Comparison of ENCODE assay signal across 12 cellular contexts in genomic region chr5:56319281-56320242, GRCh38.
DNase-seq lines count a peak whose midpoint lies in the region; ATAC-seq and TF ChIP-seq lines count a peak whose summit lies in the region.
"Had no signal": no experiment of that assay in that cellular context is flagged by ENCODE, and none has a peak within 500 bp of the region (broad histone marks: within the 10 kb centered on the region; RNA-seq: fewer than 3 reads in every experiment).

No MANE protein-coding gene starts in this region.

- in situ Hi-C loops in brain microvascular endothelial cell (cut with HindIII; ENCODE audit: low pct_ligation_motif_present, low sequenced_read_pairs), result no loop called here

- no peaks in the 10 kb centered on the region for H3K27me3 ChIP-seq in skeletal muscle tissue (ENCODE audit: control insufficient read depth in 3 of 3, insufficient read depth in 3 of 3, low read length in 3 of 3)
- H3K27me3 ChIP-seq in brain microvascular endothelial cell (replicated peaks), result no peaks in the 10 kb centered on the region

- no peak overlapping the region for H3K4me3 Mint-ChIP-seq in WTC11
- H3K4me3 Mint-ChIP-seq in activated T-helper 1 cell treated with anti-CD3 and anti-CD28 coated beads, Interleukin-12 subunit alpha, Interleukin-12 subunit beta, Interleukin-2, Interleukin-4 antibody, amounts not matched to agents 30 ng/mL and 10 ng/mL and 1 ng/mL, durations not matched to agents 14 hours and 24 hours and 36 hours, result no peak overlapping the region
- H3K4me3 Mint-ChIP-seq: activated naive CD4-positive, alpha-beta T cell treated with anti-CD3 and anti-CD28 coated beads, Interleukin-2, amount 50 U/mL, for 24 hours; GM23338 had no signal

- POLR2A ChIA-PET in WTC11 (lab: Charles Lee), result no interaction called here

- H3K9ac ChIP-seq in skeletal muscle tissue (ENCODE audit: low read depth in 1 of 3, low read length in 3 of 3), result no peak overlapping the region

- H3K9me3 ChIP-seq in skeletal muscle tissue (ENCODE audit: control insufficient read depth in 3 of 3, low read length in 3 of 3), result no peaks in the 10 kb centered on the region

- CTCF ChIA-PET in WTC11 (lab: Charles Lee), result no interaction called here

- H3K4me3 ChIP-seq in fibroblast of villous mesenchyme (ENCODE audit: low read depth, low read length) (no peak overlapping the region), skeletal muscle tissue (ENCODE audit: low read length in 3 of 3) (peak overlapping the region in 2 of 3 donors; percentile 17 to 35), brain microvascular endothelial cell (ENCODE audit: low read depth, low read length) (no peak overlapping the region)
- H3K4me3 ChIP-seq: GM23338, K562 had no signal

- peaks cover 24% of the 10 kb centered on the region for H3K4me1 Mint-ChIP-seq in WTC11
- peaks cover 33% of the 10 kb centered on the region for H3K4me1 Mint-ChIP-seq in activated T-helper 1 cell treated with anti-CD3 and anti-CD28 coated beads, Interleukin-12 subunit alpha, Interleukin-12 subunit beta, Interleukin-2, Interleukin-4 antibody, amounts not matched to agents 30 ng/mL and 10 ng/mL and 1 ng/mL, durations not matched to agents 14 hours and 24 hours and 36 hours (ENCODE audit: low read depth)

- H3K27ac ChIP-seq in skeletal muscle tissue (ENCODE audit: low read depth, low read length), result peak overlapping the region; percentile 48
- no peak overlapping the region for H3K27ac ChIP-seq in brain microvascular endothelial cell

- H3K27me3 Mint-ChIP-seq in WTC11 (ENCODE audit: low read depth), result peaks cover 38% of the 10 kb centered on the region
- H3K27me3 Mint-ChIP-seq in activated T-helper 1 cell treated with anti-CD3 and anti-CD28 coated beads, Interleukin-12 subunit alpha, Interleukin-12 subunit beta, Interleukin-2, Interleukin-4 antibody, amounts not matched to agents 30 ng/mL and 10 ng/mL and 1 ng/mL, durations not matched to agents 14 hours and 24 hours and 36 hours (ENCODE audit: insufficient read depth), result no peaks in the 10 kb centered on the region
- H3K27me3 Mint-ChIP-seq: activated naive CD4-positive, alpha-beta T cell treated with anti-CD3 and anti-CD28 coated beads, Interleukin-2, amount 50 U/mL, for 24 hours had no signal

- no peaks in the 10 kb centered on the region for H3K36me3 Mint-ChIP-seq in WTC11
- H3K36me3 Mint-ChIP-seq in activated T-helper 1 cell treated with anti-CD3 and anti-CD28 coated beads, Interleukin-12 subunit alpha, Interleukin-12 subunit beta, Interleukin-2, Interleukin-4 antibody, amounts not matched to agents 30 ng/mL and 10 ng/mL and 1 ng/mL, durations not matched to agents 14 hours and 24 hours and 36 hours (ENCODE audit: low read depth), result no peaks in the 10 kb centered on the region
- H3K36me3 Mint-ChIP-seq: activated naive CD4-positive, alpha-beta T cell treated with anti-CD3 and anti-CD28 coated beads, Interleukin-2, amount 50 U/mL, for 24 hours had no signal

- TF ChIP-seq CTCF in fibroblast of villous mesenchyme (IDR thresholded peaks at IDR 0.05; ENCODE audit: insufficient read depth, low read depth, low read length) (no peak), brain microvascular endothelial cell (IDR thresholded peaks at IDR 0.05; ENCODE audit: low read depth, low read length, missing control alignments) (no peak), WTC11 (IDR thresholded peaks at IDR 0.05) (no peak)

- DNase-seq in RPMI7951 (ENCODE audit: low read depth) (peak; percentile 87), fibroblast of villous mesenchyme (ENCODE audit: low read depth) (peak; percentile 67), brain microvascular endothelial cell (no peak), WTC11 (ENCODE audit: low spot score) (no peak)
- DNase-seq in activated T-helper 1 cell treated with anti-CD3 and anti-CD28 coated beads, Interleukin-12 subunit alpha, Interleukin-12 subunit beta, Interleukin-2, Interleukin-4 antibody, amounts not matched to agents 30 ng/mL and 10 ng/mL and 1 ng/mL, durations not matched to agents 14 hours and 24 hours and 36 hours (ENCODE audit: low spot score), result no peak

- H3K36me3 ChIP-seq in skeletal muscle tissue (ENCODE audit: control insufficient read depth in 3 of 3, insufficient read depth in 3 of 3, low read length in 3 of 3) (no peaks in the 10 kb centered on the region), brain microvascular endothelial cell (replicated peaks) (no peaks in the 10 kb centered on the region)

- intact Hi-C loops in activated T-helper 1 cell treated with anti-CD3 and anti-CD28 coated beads, Interleukin-12 subunit alpha, Interleukin-12 subunit beta, Interleukin-2, Interleukin-4 antibody, amounts not matched to agents 30 ng/mL and 10 ng/mL and 1 ng/mL, durations not matched to agents 14 hours and 24 hours and 36 hours (cut with micrococcal nuclease), result no loop called here

- no peaks in the 10 kb centered on the region for H3K4me1 ChIP-seq in skeletal muscle tissue (ENCODE audit: control insufficient read depth in 3 of 3, insufficient read depth in 3 of 3, low read length in 3 of 3)

- H3K27ac Mint-ChIP-seq in WTC11, result no peak overlapping the region
- H3K27ac Mint-ChIP-seq in activated T-helper 1 cell treated with anti-CD3 and anti-CD28 coated beads, Interleukin-12 subunit alpha, Interleukin-12 subunit beta, Interleukin-2, Interleukin-4 antibody, amounts not matched to agents 30 ng/mL and 10 ng/mL and 1 ng/mL, durations not matched to agents 14 hours and 24 hours and 36 hours, result no peak overlapping the region
- H3K27ac Mint-ChIP-seq: activated naive CD4-positive, alpha-beta T cell treated with anti-CD3 and anti-CD28 coated beads, Interleukin-2, amount 50 U/mL, for 24 hours; GM23338; progenitor cell of endocrine pancreas had no signal

- no peaks in the 10 kb centered on the region for H3K9me3 Mint-ChIP-seq in WTC11
- H3K9me3 Mint-ChIP-seq in activated T-helper 1 cell treated with anti-CD3 and anti-CD28 coated beads, Interleukin-12 subunit alpha, Interleukin-12 subunit beta, Interleukin-2, Interleukin-4 antibody, amounts not matched to agents 30 ng/mL and 10 ng/mL and 1 ng/mL, durations not matched to agents 14 hours and 24 hours and 36 hours, result no peaks in the 10 kb centered on the region
- H3K9me3 Mint-ChIP-seq: activated naive CD4-positive, alpha-beta T cell treated with anti-CD3 and anti-CD28 coated beads, Interleukin-2, amount 50 U/mL, for 24 hours; GM23338 had no signal

- ATAC-seq in GM19463 (IDR thresholded peaks at IDR 0.05; ENCODE audit: unreplicated experiment) (peak; percentile 28), GM21360 (IDR thresholded peaks at IDR 0.05; ENCODE audit: unreplicated experiment) (no peak), WTC11 (no peak)
- ATAC-seq: GM23338, K562 had no signal

TF ChIP-seq in WTC11, 78 proteins besides CTCF, POLR2A, EP300 and RAD21 (continues in another document):
- TF ChIP-seq TEAD4 (CRISPR knock-in tag; IDR thresholded peaks at IDR 0.05) (no peak), ZNF423 (CRISPR knock-in tag; IDR thresholded peaks at IDR 0.05) (no peak), ELF4 (CRISPR knock-in tag; IDR thresholded peaks at IDR 0.05; ENCODE audit: low read depth) (no peak), FOXP4 (CRISPR knock-in tag; IDR thresholded peaks at IDR 0.05) (no peak), IRF2 (CRISPR knock-in tag; IDR thresholded peaks at IDR 0.05; ENCODE audit: borderline replicate concordance, low read depth) (no peak), ERG (CRISPR knock-in tag; IDR thresholded peaks at IDR 0.05) (no peak), ETV6 (CRISPR knock-in tag; IDR thresholded peaks at IDR 0.05) (no peak), OVOL2 (CRISPR knock-in tag; IDR thresholded peaks at IDR 0.05; ENCODE audit: borderline replicate concordance) (no peak), NFATC4 (CRISPR knock-in tag; IDR thresholded peaks at IDR 0.05) (no peak), JUN (CRISPR knock-in tag; IDR thresholded peaks at IDR 0.05) (no peak), E2F5 (CRISPR knock-in tag; IDR thresholded peaks at IDR 0.05) (no peak)

Comparison
In these comparisons a context has a peak if more than half of its experiments do, and no peak if none do; other contexts are left out.
1. DNase-seq: peak in RPMI7951 (single experiment) and fibroblast of villous mesenchyme (single experiment); none in brain microvascular endothelial cell (single experiment), WTC11 (single experiment) and activated T-helper 1 cell treated with anti-CD3 and anti-CD28 coated beads, Interleukin-12 subunit alpha, Interleukin-12 subunit beta, Interleukin-2, Interleukin-4 antibody, amounts not matched to agents 30 ng/mL and 10 ng/mL and 1 ng/mL, durations not matched to agents 14 hours and 24 hours and 36 hours (single experiment).
2. H3K4me3 ChIP-seq: peak in skeletal muscle tissue (2 of 3); none in fibroblast of villous mesenchyme (single experiment) and brain microvascular endothelial cell (single experiment).